Comparison of ENCODE assay signal across 22 cellular contexts in genomic region chr15:34155859-34156258, GRCh38.
"Had no signal": no experiment of that assay in that cellular context is flagged by ENCODE, and none has a peak within 500 bp of the region (broad histone marks: within the 10 kb centered on the region; RNA-seq: fewer than 3 reads in every experiment).

No MANE protein-coding gene starts in this region.

- H3K4me1 ChIP-seq: adrenal gland, ascending aorta, heart right ventricle, pancreas, psoas muscle, right atrium auricular region, upper lobe of left lung had no signal

- H3K27me3 Mint-ChIP-seq: activated CD4-positive, alpha-beta T cell treated with anti-CD3 and anti-CD28 coated beads, Interleukin-2, amount 10 ng/mL, durations not matched to agents 7 days and 5 days; activated naive CD8-positive, alpha-beta T cell; activated T-cell treated with anti-CD3 and anti-CD28 coated beads, Interleukin-2, amount 50 U/mL, for 24 hours had no signal

- DNase-seq: activated CD4-positive, alpha-beta T cell treated with anti-CD3 and anti-CD28 coated beads, Interleukin-2, amount 10 ng/mL, durations not matched to agents 7 days and 5 days; activated CD4-positive, CD25-positive, alpha-beta regulatory T cell treated with anti-CD3 and anti-CD28 coated beads, Interleukin-2, amount 50 U/mL, for 72 hours; activated naive CD4-positive, alpha-beta T cell; activated T-cell treated with anti-CD3 and anti-CD28 coated beads, Interleukin-2, amount 50 U/mL, for 24 hours; adrenal gland; brain microvascular endothelial cell; effector memory CD4-positive, alpha-beta T cell; heart right ventricle; left colon; mesenchymal stem cell; pancreas; psoas muscle; stimulated activated CD4-positive, alpha-beta T cell treated with anti-CD3 and anti-CD28 coated beads, Interleukin-12 subunit alpha, Interleukin-12 subunit beta, amount 100 ng/mL, for 4 hours; stimulated activated CD4-positive, alpha-beta T cell treated with anti-CD3 and anti-CD28 coated beads, Interleukin-4, amount 100 ng/mL, for 4 hours; T-helper 1 cell; upper lobe of left lung; WERI-Rb-1 had no signal

- H3K4me3 ChIP-seq: adrenal gland, ascending aorta, heart right ventricle, pancreas, psoas muscle, right atrium auricular region, upper lobe of left lung had no signal

- H3K27ac ChIP-seq: adrenal gland, ascending aorta, brain microvascular endothelial cell, pancreas, psoas muscle, right atrium auricular region, upper lobe of left lung, WERI-Rb-1 had no signal

- H3K36me3 ChIP-seq: pancreas had no signal

- H3K27me3 ChIP-seq: adrenal gland, ascending aorta, brain microvascular endothelial cell, heart right ventricle, pancreas, right atrium auricular region, upper lobe of left lung had no signal

- H3K9me3 ChIP-seq: pancreas, psoas muscle had no signal

- H3K27ac Mint-ChIP-seq: activated CD4-positive, alpha-beta T cell treated with anti-CD3 and anti-CD28 coated beads, Interleukin-2, amount 10 ng/mL, durations not matched to agents 7 days and 5 days; activated T-helper 2 cell treated with anti-CD3 and anti-CD28 coated beads, Interferon-gamma antibody, Interleukin-2, Interleukin-4, amounts not matched to agents 10 μg/mL and 5 μg/mL and 100 μg/mL, durations not matched to agents 14 hours and 24 hours and 36 hours; nephron had no signal

- H3K4me1 Mint-ChIP-seq: activated CD4-positive, alpha-beta T cell treated with anti-CD3 and anti-CD28 coated beads, Interleukin-2, amount 10 ng/mL, durations not matched to agents 7 days and 5 days; nephron had no signal

- ATAC-seq: heart right ventricle, left colon, pancreas, psoas muscle had no signal

- H3K4me3 Mint-ChIP-seq: activated CD4-positive, alpha-beta T cell treated with anti-CD3 and anti-CD28 coated beads, Interleukin-2, amount 10 ng/mL, durations not matched to agents 7 days and 5 days; activated naive CD8-positive, alpha-beta T cell; activated T-cell treated with anti-CD3 and anti-CD28 coated beads, Interleukin-2, amount 50 U/mL, for 24 hours; nephron had no signal
